ENCODE assay signal across 9 cellular contexts in the genomic region with DNA sequence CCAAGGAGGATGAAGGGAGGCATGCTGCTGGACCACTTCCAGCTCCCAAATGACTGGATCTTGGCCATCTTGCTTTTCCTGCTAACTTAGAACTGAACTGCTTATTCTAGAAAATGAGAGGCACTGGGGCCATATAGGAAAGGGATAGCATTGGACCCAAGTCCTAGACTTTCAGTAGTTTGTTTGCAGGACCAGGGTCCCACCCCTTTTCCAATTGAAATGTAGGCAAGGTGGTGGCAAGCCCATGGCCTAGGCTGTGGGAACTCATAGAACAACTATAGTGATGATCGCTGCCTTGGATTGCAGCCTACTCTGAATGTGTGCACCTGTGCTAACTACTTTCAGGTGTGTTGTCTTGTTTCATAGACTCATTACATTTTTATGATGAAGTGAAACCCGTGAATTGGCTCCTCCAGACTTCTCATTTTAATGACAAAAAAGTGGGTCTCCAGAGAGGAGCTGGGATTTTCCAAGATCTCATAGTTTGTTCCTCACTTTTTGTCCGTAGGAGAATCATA. TPM values are rescaled to one million over a fixed set of nuclear protein-coding genes. Genes with fewer than 3 reads are reported as not detected.
DNase-seq lines count a peak whose midpoint lies in the region; ATAC-seq and TF ChIP-seq lines count a peak whose summit lies in the region.
"Had no signal": no experiment of that assay in that cellular context is flagged by ENCODE, and none has a peak within 500 bp of the region (broad histone marks: within the 10 kb centered on the region; RNA-seq: fewer than 3 reads in every experiment).

No MANE protein-coding gene starts in this region.

- H3K27ac Mint-ChIP-seq in activated naive CD4-positive, alpha-beta T cell treated with anti-CD3 and anti-CD28 coated beads for 36 hours = peak overlapping the region; percentile 97
- H3K27ac Mint-ChIP-seq in effector memory CD8-positive, alpha-beta T cell = peak overlapping the region; percentile 87 to 99
- H3K27ac Mint-ChIP-seq in stimulated activated memory B cell treated with anti-CD40 and anti-IgM and Interleukin-4, amounts not matched to agents 10 μg/mL and 1 μg/mL and 100 μg/mL, for 72 hours = peak overlapping the region; percentile 85

- no TSS peak for BruUV-seq in OCI-LY7 (replicated peaks; lab: Mats Ljungman, UMichigan)

- H3K4me1 Mint-ChIP-seq in activated naive CD4-positive, alpha-beta T cell treated with anti-CD3 and anti-CD28 coated beads for 36 hours (ENCODE audit: low read depth) = peaks cover 98% of the 10 kb centered on the region
- peaks cover 70 to 82% of the 10 kb centered on the region in 2 donors for H3K4me1 Mint-ChIP-seq in effector memory CD8-positive, alpha-beta T cell (ENCODE audit: low read depth in 2 of 2)
- H3K4me1 Mint-ChIP-seq in stimulated activated memory B cell treated with anti-CD40 and anti-IgM and Interleukin-4, amounts not matched to agents 10 μg/mL and 1 μg/mL and 100 μg/mL, for 72 hours = peaks cover 76% of the 10 kb centered on the region

- no peak for ATAC-seq in effector memory CD8-positive, alpha-beta T cell (replicated peaks)
- no peak for ATAC-seq in stimulated activated memory B cell treated with anti-CD40 and anti-IgM and Interleukin-4, amounts not matched to agents 10 μg/mL and 1 μg/mL and 100 μg/mL, for 72 hours

- intact Hi-C loops in activated naive CD4-positive, alpha-beta T cell treated with anti-CD3 and anti-CD28 coated beads for 36 hours (cut with micrococcal nuclease) = loop anchor here (5.0 to 10.0 kb wide), 2 partner anchors 558 to 876 kb away; a partner anchor contains a TSS
- intact Hi-C loops in OCI-LY7 (cut with micrococcal nuclease; ENCODE audit: unreplicated experiment) = no loop called here

- POLR2A ChIA-PET in OCI-LY7 (lab: Charles Lee) = interaction anchor here (1.1 to 2.0 kb wide), 4 partner anchors 9 to 21 kb away, joined by 4 to 5 read pairs (median 4); no protein-coding TSS in a partner anchor

- peaks cover 99% of the 10 kb centered on the region for H3K36me3 ChIP-seq in OCI-LY7 (ENCODE audit: insufficient read depth, low read length)

- H3K27me3 Mint-ChIP-seq in activated naive CD4-positive, alpha-beta T cell treated with anti-CD3 and anti-CD28 coated beads for 36 hours (ENCODE audit: low read depth) = no peaks in the 10 kb centered on the region
- H3K27me3 Mint-ChIP-seq in effector memory CD8-positive, alpha-beta T cell = no peaks in the 10 kb centered on the region
- no peaks in the 10 kb centered on the region for H3K27me3 Mint-ChIP-seq in stimulated activated memory B cell treated with anti-CD40 and anti-IgM and Interleukin-4, amounts not matched to agents 10 μg/mL and 1 μg/mL and 100 μg/mL, for 72 hours

- H3K36me3 Mint-ChIP-seq in activated naive CD4-positive, alpha-beta T cell treated with anti-CD3 and anti-CD28 coated beads for 36 hours (ENCODE audit: low read depth) = peaks cover 86% of the 10 kb centered on the region
- peaks cover 65% of the 10 kb centered on the region for H3K36me3 Mint-ChIP-seq in effector memory CD8-positive, alpha-beta T cell (ENCODE audit: insufficient read depth)
- H3K36me3 Mint-ChIP-seq in stimulated activated memory B cell treated with anti-CD40 and anti-IgM and Interleukin-4, amounts not matched to agents 10 μg/mL and 1 μg/mL and 100 μg/mL, for 72 hours = peaks cover 74% of the 10 kb centered on the region

- peaks cover 1% of the 10 kb centered on the region for H3K9me3 Mint-ChIP-seq in activated naive CD4-positive, alpha-beta T cell treated with anti-CD3 and anti-CD28 coated beads for 36 hours
- no peaks in the 10 kb centered on the region for H3K9me3 Mint-ChIP-seq in effector memory CD8-positive, alpha-beta T cell
- H3K9me3 Mint-ChIP-seq in stimulated activated memory B cell treated with anti-CD40 and anti-IgM and Interleukin-4, amounts not matched to agents 10 μg/mL and 1 μg/mL and 100 μg/mL, for 72 hours = no peaks in the 10 kb centered on the region

- H3K9me2 ChIP-seq in OCI-LY7 (ENCODE audit: insufficient read depth, low read length) = no peaks in the 10 kb centered on the region

- CTCF ChIA-PET in activated naive CD4-positive, alpha-beta T cell treated with anti-CD3 and anti-CD28 coated beads for 36 hours (lab: Charles Lee) = no interaction called here
- CTCF ChIA-PET in OCI-LY7 (lab: Charles Lee; ENCODE audit: unreplicated experiment) = no interaction called here

- no peak overlapping the region for H2AFZ ChIP-seq in OCI-LY7 (ENCODE audit: low read length)
- H2AFZ ChIP-seq: PC-9 had no signal

- peaks cover 11% of the 10 kb centered on the region; the same call in 1 of the 2 replicates for H3K79me2 ChIP-seq in OCI-LY7 (ENCODE audit: insufficient read depth, low read depth, low read length)

- no peaks in the 10 kb centered on the region for H4K20me1 ChIP-seq in OCI-LY7 (ENCODE audit: insufficient read depth, low read length)

- H3K4me3 Mint-ChIP-seq in activated naive CD4-positive, alpha-beta T cell treated with anti-CD3 and anti-CD28 coated beads for 36 hours = peak overlapping the region; percentile 55
- H3K4me3 Mint-ChIP-seq in effector memory CD8-positive, alpha-beta T cell = peak overlapping the region; percentile 55 to 82
- H3K4me3 Mint-ChIP-seq in stimulated activated memory B cell treated with anti-CD40 and anti-IgM and Interleukin-4, amounts not matched to agents 10 μg/mL and 1 μg/mL and 100 μg/mL, for 72 hours = no peak overlapping the region

- H3K4me3 ChIP-seq in OCI-LY7 (ENCODE audit: low read depth, low read length, poor library complexity, severe bottlenecking) = peak overlapping the region; percentile 1
- H3K4me3 ChIP-seq: PC-9 had no signal

- H3K27ac ChIP-seq in OCI-LY7 (ENCODE audit: low read depth, low read length, poor library complexity, severe bottlenecking) = peak overlapping the region; percentile 4
- H3K27ac ChIP-seq: PC-9 had no signal

- peaks cover 5% of the 10 kb centered on the region; the same call in 1 of the 2 replicates for H3K9me3 ChIP-seq in OCI-LY7 (ENCODE audit: low read length)

- peaks cover 87% of the 10 kb centered on the region for H3K4me1 ChIP-seq in OCI-LY7 (ENCODE audit: insufficient read depth, low read length, poor library complexity, severe bottlenecking)

- H3K4me2 ChIP-seq in OCI-LY7 (ENCODE audit: low read length) = peak overlapping the region; percentile 67
- H3K4me2 ChIP-seq: PC-9 had no signal

- TF ChIP-seq CTCF in OCI-LY7 (conservative IDR thresholded peaks at IDR 0.05; ENCODE audit: low read length) = no peak

- no peak for DNase-seq in activated naive CD4-positive, alpha-beta T cell treated with anti-CD3 and anti-CD28 coated beads for 36 hours
- DNase-seq in activated naive CD4-positive, alpha-beta T cell treated with anti-CD3 and anti-CD28 coated beads, Interleukin-2, amount 50 U/mL, for 16 hours = no peak
- DNase-seq in OCI-LY7 (ENCODE audit: low spot score) = no peak
- DNase-seq in effector memory CD8-positive, alpha-beta T cell = no peak
- no peak for DNase-seq in foreskin melanocyte
- no peak for DNase-seq in C1 segment of cervical spinal cord (lab: John Stamatoyannopoulos, UW)
- no peak for DNase-seq in NCI-H446 (lab: John Stamatoyannopoulos, UW)
- DNase-seq: PC-9 had no signal

RNA-seq across cellular contexts. Expression of a gene that starts 50.3 kb away (rescaled TPM):
- total RNA-seq in activated naive CD4-positive, alpha-beta T cell treated with anti-CD3 and anti-CD28 coated beads for 36 hours = 10 to 100 TPM; 57.8 to 58.1 TPM
- 28.1 and 29.6 TPM in 2 replicates for total RNA-seq in OCI-LY7 (2014; rRNA removed; shearing (Covaris generic))
- total RNA-seq in OCI-LY7 (2022) = 25.2 and 29.5 TPM in 2 replicates
